In genomic region chr14:73627033-73627432, GRCh38 we compare ENCODE assay signal across 26 cellular contexts. TPM values are rescaled to one million over a fixed set of nuclear protein-coding genes. Genes with fewer than 3 reads are reported as not detected.
DNase-seq lines count a peak whose midpoint lies in the region; ATAC-seq, FAIRE-seq and TF ChIP-seq lines count a peak whose summit lies in the region.
"Had no signal": no experiment of that assay in that cellular context is flagged by ENCODE, and none has a peak within 500 bp of the region (broad histone marks: within the 10 kb centered on the region; RNA-seq: fewer than 3 reads in every experiment).

No MANE protein-coding gene starts in this region.

- no peak overlapping the region for H3K9ac ChIP-seq in neuronal stem cell (ENCODE audit: low read depth, low read length, poor library complexity)
- H3K9ac ChIP-seq: KMS-11 had no signal

- ATAC-seq in activated T-cell treated with anti-CD3 and anti-CD28 coated beads, Interleukin-2, amount 50 U/mL, for 4 hours: peak; percentile 37 to 38
- no peak for ATAC-seq in HG03457 (IDR thresholded peaks at IDR 0.05; ENCODE audit: unreplicated experiment)

- H3K4me1 Mint-ChIP-seq in activated T-cell treated with anti-CD3 and anti-CD28 coated beads, Interleukin-2, amount 50 U/mL, for 4 hours (ENCODE audit: low read depth): no peaks in the 10 kb centered on the region
- peaks cover 2% of the 10 kb centered on the region for H3K4me1 Mint-ChIP-seq in activated T-cell treated with anti-CD3 and anti-CD28 coated beads, Interleukin-2, amount 50 U/mL, for 24 hours (ENCODE audit: low read depth)
- H3K4me1 Mint-ChIP-seq in type B pancreatic cell (ENCODE audit: unreplicated experiment): peaks cover 10% of the 10 kb centered on the region
- H3K4me1 Mint-ChIP-seq: CD8-positive, alpha-beta memory T cell had no signal

- H2BK15ac ChIP-seq in neuronal stem cell (ENCODE audit: low read length): no peak overlapping the region

- CTCF ChIA-PET in GM10248 (lab: Yijun Ruan, JAX): interaction anchor here (0.9 to 2.2 kb wide), 8 partner anchors 8 to 119 kb away, joined by 3 to 9 read pairs (median 4); partner anchors contain the start of gene ACOT6

- H2BK12ac ChIP-seq in neuronal stem cell (ENCODE audit: low read length): no peak overlapping the region

- H2BK5ac ChIP-seq in neuronal stem cell (ENCODE audit: low read length): no peak overlapping the region

- no peak for TF ChIP-seq CTCF in GM10248 (IDR thresholded peaks at IDR 0.05; ENCODE audit: control extremely low read depth, extremely low read depth, low read depth, missing control alignments)
- no peak for TF ChIP-seq CTCF in type B pancreatic cell (conservative IDR thresholded peaks at IDR 0.05)

- H3K36me3 ChIP-seq in neuronal stem cell (replicated peaks in 1 of 2; ENCODE audit: control insufficient read depth in 2 of 2, insufficient read depth in 2 of 2, low read length in 2 of 2): no peaks in the 10 kb centered on the region
- H3K36me3 ChIP-seq: SJCRH30 had no signal

- H3K27me3 ChIP-seq in neuronal stem cell (ENCODE audit: control insufficient read depth in 3 of 3, insufficient read depth in 3 of 3, low read depth in 1 of 3, low read length in 3 of 3): no peaks in the 10 kb centered on the region
- H3K27me3 ChIP-seq: SJCRH30 had no signal

- H3K79me1 ChIP-seq in neuronal stem cell (ENCODE audit: low read depth, low read length): no peaks in the 10 kb centered on the region

- H3K4ac ChIP-seq in neuronal stem cell (ENCODE audit: low read length): no peak overlapping the region

- no peak overlapping the region for H3K4me2 ChIP-seq in neuronal stem cell (ENCODE audit: insufficient read depth, low read length, poor library complexity, severe bottlenecking)
- H3K4me2 ChIP-seq: KMS-11 had no signal

- no peak overlapping the region for H2AFZ ChIP-seq in neuronal stem cell (ENCODE audit: low read length)

- H3K27ac ChIP-seq in neuronal stem cell (replicated peaks; ENCODE audit: low read length): no peak overlapping the region
- H3K27ac ChIP-seq: HL-60, KMS-11, SJCRH30 had no signal

- H3K14ac ChIP-seq in neuronal stem cell (ENCODE audit: low read length): peak overlapping the region; percentile 72

- H3K9me3 ChIP-seq in neuronal stem cell (replicated peaks in 1 of 2; ENCODE audit: control insufficient read depth in 2 of 2, insufficient read depth in 1 of 2, low read depth in 1 of 2, low read length in 2 of 2): peaks cover 0 to 3% of the 10 kb centered on the region in 2 donors
- H3K9me3 ChIP-seq: SJCRH30 had no signal

- POLR2A ChIA-PET in GM10248 (lab: Yijun Ruan, JAX): interaction anchor here (1.8 kb wide), 1 partner anchor 14 kb away, joined by 4 read pairs; the partner anchor contains the start of gene ACOT6

- no CpG with 5 or more reads among the region's 3 CpGs for WGBS in neuronal stem cell (ENCODE audit: extremely low coverage in 2 of 2, insufficient read length in 2 of 2, insufficient replicate concordance in 1 of 2), 2 donors

- no peaks in the 10 kb centered on the region for H3K9me3 Mint-ChIP-seq in activated T-cell treated with anti-CD3 and anti-CD28 coated beads, Interleukin-2, amount 50 U/mL, for 4 hours
- H3K9me3 Mint-ChIP-seq in activated T-cell treated with anti-CD3 and anti-CD28 coated beads, Interleukin-2, amount 50 U/mL, for 24 hours: no peaks in the 10 kb centered on the region
- no peaks in the 10 kb centered on the region for H3K9me3 Mint-ChIP-seq in type B pancreatic cell
- H3K9me3 Mint-ChIP-seq: CD8-positive, alpha-beta memory T cell had no signal

- peaks cover 2% of the 10 kb centered on the region for H3K27me3 Mint-ChIP-seq in activated T-cell treated with anti-CD3 and anti-CD28 coated beads, Interleukin-2, amount 50 U/mL, for 4 hours (ENCODE audit: low read depth)
- H3K27me3 Mint-ChIP-seq in activated T-cell treated with anti-CD3 and anti-CD28 coated beads, Interleukin-2, amount 50 U/mL, for 24 hours: peaks cover 5% of the 10 kb centered on the region
- H3K27me3 Mint-ChIP-seq in type B pancreatic cell: no peaks in the 10 kb centered on the region

- H4K91ac ChIP-seq in neuronal stem cell (ENCODE audit: low read depth, low read length, poor library complexity): no peak overlapping the region

- FAIRE-seq in HTR-8/SVneo (lab: Jason Lieb, UNC): peak; percentile 80
- FAIRE-seq: G401.6, RCC 7860 had no signal

- H3K4me1 ChIP-seq in neuronal stem cell (ENCODE audit: control insufficient read depth in 2 of 2, insufficient read depth in 1 of 2, low read depth in 1 of 2, low read length in 2 of 2): no peaks in the 10 kb centered on the region
- H3K4me1 ChIP-seq: SJCRH30 had no signal

- H3K27ac Mint-ChIP-seq in activated T-cell treated with anti-CD3 and anti-CD28 coated beads, Interleukin-2, amount 50 U/mL, for 24 hours: no peak overlapping the region
- no peak overlapping the region for H3K27ac Mint-ChIP-seq in type B pancreatic cell
- H3K27ac Mint-ChIP-seq: CD8-positive, alpha-beta memory T cell had no signal

- H2AK5ac ChIP-seq in neuronal stem cell (ENCODE audit: low read depth, low read length): no peak overlapping the region

- no peaks in the 10 kb centered on the region for H3K36me3 Mint-ChIP-seq in activated T-cell treated with anti-CD3 and anti-CD28 coated beads, Interleukin-2, amount 50 U/mL, for 4 hours (ENCODE audit: insufficient read depth)
- H3K36me3 Mint-ChIP-seq in activated T-cell treated with anti-CD3 and anti-CD28 coated beads, Interleukin-2, amount 50 U/mL, for 24 hours (ENCODE audit: low read depth): no peaks in the 10 kb centered on the region
- no peaks in the 10 kb centered on the region for H3K36me3 Mint-ChIP-seq in type B pancreatic cell
- H3K36me3 Mint-ChIP-seq: CD8-positive, alpha-beta memory T cell had no signal

- no peak overlapping the region for H3K4me3 ChIP-seq in neuronal stem cell (ENCODE audit: low read length in 2 of 2)
- H3K4me3 ChIP-seq: SJCRH30 had no signal

- H3K4me3 Mint-ChIP-seq in activated T-cell treated with anti-CD3 and anti-CD28 coated beads, Interleukin-2, amount 50 U/mL, for 4 hours: no peak overlapping the region
- H3K4me3 Mint-ChIP-seq in activated T-cell treated with anti-CD3 and anti-CD28 coated beads, Interleukin-2, amount 50 U/mL, for 24 hours: no peak overlapping the region
- H3K4me3 Mint-ChIP-seq in type B pancreatic cell: no peak overlapping the region
- H3K4me3 Mint-ChIP-seq: CD8-positive, alpha-beta memory T cell had no signal

- no peak overlapping the region for H3K18ac ChIP-seq in neuronal stem cell (ENCODE audit: low read length)

- H4K8ac ChIP-seq in neuronal stem cell (ENCODE audit: low read depth, low read length): no peak overlapping the region

- H2BK120ac ChIP-seq in neuronal stem cell (ENCODE audit: low read depth, low read length): no peak overlapping the region

- DNase-seq in activated T-cell treated with anti-CD3 and anti-CD28 coated beads, Interleukin-2, amount 50 U/mL, for 4 hours: no peak
- DNase-seq in activated T-cell treated with anti-CD3 and anti-CD28 coated beads, Interleukin-2, amount 50 U/mL, for 24 hours: no peak
- DNase-seq in GM10248 (ENCODE audit: extremely low spot score): peak; percentile 32
- no peak for DNase-seq in HTR-8/SVneo (ENCODE audit: insufficient read length, low spot score)
- no peak for DNase-seq in neuronal stem cell (ENCODE audit: low spot score)
- DNase-seq in NCI-H510A treated with DMSO at 0.1 percent for 48 hours (lab: John Stamatoyannopoulos, UW): no peak
- DNase-seq in type B pancreatic cell (ENCODE audit: extremely low spot score, unreplicated experiment): no peak
- DNase-seq: AML-193; C1 segment of cervical spinal cord; CD8-positive, alpha-beta memory T cell; NCI-H1105 treated with DMSO at 0.1 percent for 48 hours; NCI-H2029 treated with DMSO at 0.1 percent for 48 hours; NCI-H345; NCI-H526; OCI-M1; SJCRH30 had no signal

- H3K23ac ChIP-seq in neuronal stem cell (ENCODE audit: low read depth, low read length, poor library complexity): no peak overlapping the region

RNA-seq across cellular contexts. Expression of gene ACOT6, which starts 14.7 kb away (rescaled TPM):
- total RNA-seq in activated T-cell treated with anti-CD3 and anti-CD28 coated beads, Interleukin-2, amount 50 U/mL, for 4 hours: not detected
- not detected for polyA plus RNA-seq in neuronal stem cell (2013, experiment 1 of 2)
- not detected for polyA plus RNA-seq in neuronal stem cell (2013, experiment 2 of 2)
- not detected in 2 replicates for total RNA-seq in type B pancreatic cell (ENCODE audit: low replicate concordance)
- total RNA-seq: A172; CD8-positive, alpha-beta memory T cell; Daoy; H4; HT-29; SJCRH30 had no signal
- polyA plus RNA-seq: AG04450; CD8-positive, alpha-beta memory T cell had no signal

RNA-seq across cellular contexts. Expression of gene DNAL1, which starts 17.8 kb away (rescaled TPM):
- 10 to 100 TPM in 1 of 3 donors, 1 to 10 TPM in 2; 7.0 to 10.8 (median 9.7) TPM for total RNA-seq in activated T-cell treated with anti-CD3 and anti-CD28 coated beads, Interleukin-2, amount 50 U/mL, for 4 hours
- polyA plus RNA-seq in neuronal stem cell (2013, experiment 1 of 2): 15.2 TPM
- polyA plus RNA-seq in neuronal stem cell (2013, experiment 2 of 2): 13.6 TPM
- 7.1 and 20.3 TPM in 2 replicates for total RNA-seq in type B pancreatic cell (ENCODE audit: low replicate concordance)

RNA-seq across cellular contexts. Expression of gene ACOT4, which starts 35.4 kb away (rescaled TPM):
- total RNA-seq in activated T-cell treated with anti-CD3 and anti-CD28 coated beads, Interleukin-2, amount 50 U/mL, for 4 hours: 1 to 10 TPM; 2.3 to 3.6 (median 3.0) TPM
- 0.20 TPM for polyA plus RNA-seq in neuronal stem cell (2013, experiment 1 of 2)
- 0.10 TPM for polyA plus RNA-seq in neuronal stem cell (2013, experiment 2 of 2)
- total RNA-seq in type B pancreatic cell (ENCODE audit: low replicate concordance): 0.99 and 1.9 TPM in 2 replicates
- total RNA-seq: A172, SJCRH30 had no signal

RNA-seq across cellular contexts. Expression of gene ACOT2, which starts 58.0 kb away (rescaled TPM):
- total RNA-seq in activated T-cell treated with anti-CD3 and anti-CD28 coated beads, Interleukin-2, amount 50 U/mL, for 4 hours: 10 to 100 TPM in 2 of 3 donors, 1 to 10 TPM in 1; 7.2 to 11.4 (median 10.7) TPM
- polyA plus RNA-seq in neuronal stem cell (2013, experiment 1 of 2): 3.8 TPM
- polyA plus RNA-seq in neuronal stem cell (2013, experiment 2 of 2): 3.8 TPM
- total RNA-seq in type B pancreatic cell (ENCODE audit: low replicate concordance): 18.1 and 18.2 TPM in 2 replicates
